26 cellular contexts compared by ENCODE assay signal in genomic region chr11:102829671-102830070, GRCh38. TPM values are rescaled to one million over a fixed set of nuclear protein-coding genes. Genes with fewer than 3 reads are reported as not detected.
"Had no signal": no experiment of that assay in that cellular context is flagged by ENCODE, and none has a peak within 500 bp of the region (broad histone marks: within the 10 kb centered on the region; RNA-seq: fewer than 3 reads in every experiment).

No MANE protein-coding gene starts in this region.

- H3K27me3 ChIP-seq: body of pancreas, right atrium auricular region had no signal

- H3K9me3 ChIP-seq: body of pancreas, mucosa of descending colon, prostate gland, right atrium auricular region, tibial artery had no signal

- H3K4me3 ChIP-seq: body of pancreas, dorsolateral prefrontal cortex, heart right ventricle, mucosa of descending colon, prostate gland, right atrium auricular region, tibial artery had no signal

- H3K36me3 ChIP-seq: heart right ventricle, prostate gland, right atrium auricular region, tibial artery had no signal

- H3K27ac ChIP-seq: body of pancreas, dorsolateral prefrontal cortex, heart right ventricle, prostate gland, right atrium auricular region, tibial artery had no signal

- ATAC-seq: activated T-helper 17 cell treated with anti-CD3 and anti-CD28 coated beads, Interleukin-2, amount 50 U/mL, for 72 hours; body of pancreas; heart right ventricle; mucosa of descending colon; T-helper 17 cell had no signal

- H3K4me1 ChIP-seq: body of pancreas, heart right ventricle, prostate gland, right atrium auricular region, tibial artery had no signal

- DNase-seq: activated B cell treated with CpG ODN at 0.5 μM for 24 hours; activated CD4-positive, alpha-beta memory T cell treated with anti-CD3 and anti-CD28 coated beads for 36 hours; activated CD4-positive, alpha-beta T cell treated with anti-CD3 and anti-CD28 coated beads for 4 hours; activated naive CD4-positive, alpha-beta T cell; activated T-cell treated with anti-CD3 and anti-CD28 coated beads for 4 hours; body of pancreas; central memory CD4-positive, alpha-beta T cell; dorsolateral prefrontal cortex; endodermal cell; heart right ventricle; mesenchymal stem cell; mucosa of descending colon; naive B cell; stimulated activated CD4-positive, alpha-beta T cell treated with anti-CD3 and anti-CD28 coated beads, Interleukin-12 subunit alpha, Interleukin-12 subunit beta, amount 100 ng/mL, for 4 hours; stimulated activated CD4-positive, alpha-beta T cell treated with anti-CD3 and anti-CD28 coated beads, Interleukin-1b, Interleukin-23, amount 100 ng/mL, for 48 hours; stimulated activated CD8-positive, alpha-beta memory T cell treated with anti-CD3 and anti-CD28 coated beads, Interleukin-4, amount 100 ng/mL, for 48 hours; stimulated activated naive CD4-positive, alpha-beta T cell; substantia nigra; T-helper 17 cell; tibial artery had no signal

RNA-seq across cellular contexts. Expression of gene MMP3, which starts 13.7 kb away (rescaled TPM):
- total RNA-seq: activated B cell treated with CpG ODN at 0.5 μM for 24 hours; activated CD4-positive, alpha-beta memory T cell treated with anti-CD3 and anti-CD28 coated beads for 36 hours; activated T-helper 17 cell treated with anti-CD3 and anti-CD28 coated beads, Interleukin-2, amount 50 U/mL, for 72 hours; endodermal cell; heart right ventricle; liver; neural crest cell; right atrium auricular region; T-helper 17 cell had no signal
- polyA plus RNA-seq: heart right ventricle, liver had no signal

RNA-seq across cellular contexts. Expression of gene MMP1, which starts 31.7 kb away (rescaled TPM):
- total RNA-seq: activated B cell treated with CpG ODN at 0.5 μM for 24 hours; activated CD4-positive, alpha-beta memory T cell treated with anti-CD3 and anti-CD28 coated beads for 36 hours; activated T-helper 17 cell treated with anti-CD3 and anti-CD28 coated beads, Interleukin-2, amount 50 U/mL, for 72 hours; dorsolateral prefrontal cortex; endodermal cell; neural crest cell had no signal

RNA-seq across cellular contexts. Expression of gene MMP12, which starts 45.1 kb away (rescaled TPM):
- total RNA-seq: activated B cell treated with CpG ODN at 0.5 μM for 24 hours; activated CD4-positive, alpha-beta memory T cell treated with anti-CD3 and anti-CD28 coated beads for 36 hours; body of pancreas; dorsolateral prefrontal cortex; endodermal cell; liver; neural crest cell; prostate gland; right atrium auricular region; T-helper 17 cell had no signal
- polyA plus RNA-seq: heart right ventricle, liver had no signal

RNA-seq across cellular contexts. Expression of gene MMP10, which starts 49.2 kb away (rescaled TPM):
- total RNA-seq: activated B cell treated with CpG ODN at 0.5 μM for 24 hours; activated CD4-positive, alpha-beta memory T cell treated with anti-CD3 and anti-CD28 coated beads for 36 hours; activated T-helper 17 cell treated with anti-CD3 and anti-CD28 coated beads, Interleukin-2, amount 50 U/mL, for 72 hours; body of pancreas; dorsolateral prefrontal cortex; endodermal cell; heart right ventricle; liver; neural crest cell; osteoblast; right atrium auricular region; T-helper 17 cell had no signal
- polyA plus RNA-seq: heart right ventricle, liver had no signal
